9 cellular contexts compared by ENCODE assay signal in the genomic region with DNA sequence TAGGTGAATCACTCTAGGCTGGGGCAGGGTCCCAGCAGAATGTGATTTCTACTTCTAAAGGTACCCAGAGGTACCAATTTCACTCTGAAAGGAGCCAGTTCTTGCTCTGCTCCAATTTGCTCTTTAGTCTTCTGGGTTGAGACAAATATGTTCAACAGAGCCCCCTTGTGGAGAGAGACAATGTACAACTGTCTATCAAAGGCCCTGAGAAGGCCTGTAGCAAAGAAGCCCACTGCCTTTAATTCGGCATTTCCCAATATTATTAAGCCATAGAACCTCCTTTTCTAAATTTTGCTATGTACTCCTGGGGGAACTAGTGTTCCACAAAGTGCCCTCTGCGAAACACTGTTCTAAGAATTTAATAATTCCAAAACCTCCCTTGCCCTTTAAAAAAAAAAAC.
A peak's percentile ranks its signal among the peaks of the same experiment; 100 is the strongest.
DNase-seq lines count a peak whose midpoint lies in the region; ATAC-seq and TF ChIP-seq lines count a peak whose summit lies in the region.
"Had no signal": no experiment of that assay in that cellular context is flagged by ENCODE, and none has a peak within 500 bp of the region (broad histone marks: within the 10 kb centered on the region; RNA-seq: fewer than 3 reads in every experiment).

No MANE protein-coding gene starts in this region.

- H3K4me3 ChIP-seq in mucosa of descending colon = no peak overlapping the region

- CTCF ChIA-PET in GM10248 (lab: Yijun Ruan, JAX) = interaction anchor here (1.2 kb wide), 2 partner anchors 14 to 285 kb away, joined by 3 to 4 read pairs; no protein-coding TSS in a partner anchor
- CTCF ChIA-PET in WTC11 (lab: Charles Lee) = interaction anchor here (1.4 kb wide), 1 partner anchor 285 kb away, joined by 5 read pairs; no protein-coding TSS in a partner anchor

- in situ Hi-C loops in KBM-7 (cut with MboI; ENCODE audit: low pct_unique_long_range_greater_than_20kb, low sequenced_read_pairs) = no loop called here

- intact Hi-C loops in mucosa of descending colon (cut with DNase I, micrococcal nuclease) = no loop called here

- no peaks in the 10 kb centered on the region for H3K4me1 ChIP-seq in mucosa of descending colon (ENCODE audit: low read depth)

- TF ChIP-seq CTCF in GM10248 (IDR thresholded peaks at IDR 0.05; ENCODE audit: control extremely low read depth, extremely low read depth, low read depth, missing control alignments) (peak; percentile 15), WTC11 (IDR thresholded peaks at IDR 0.05) (no peak), mucosa of descending colon (IDR thresholded peaks at IDR 0.05) (no peak)

- H3K4me3 Mint-ChIP-seq in WTC11 = no peak overlapping the region
- H3K4me3 Mint-ChIP-seq: IgD-negative memory B cell had no signal

- peak; percentile 35 for DNase-seq in GM10248 (ENCODE audit: extremely low spot score)
- peak; percentile 36 for DNase-seq in KBM-7
- DNase-seq in WTC11 (ENCODE audit: low spot score) = no peak
- DNase-seq in mucosa of descending colon = peak in 1 of 3 donors; percentile 62
- DNase-seq in hippocampal formation (lab: John Stamatoyannopoulos, UW) = no peak
- DNase-seq in amygdala (lab: John Stamatoyannopoulos, UW) = no peak
- DNase-seq in putamen (ENCODE audit: low spot score) = no peak
- DNase-seq in activated gamma-delta T cell (lab: John Stamatoyannopoulos, UW) = no peak

- H3K27me3 Mint-ChIP-seq in WTC11 (ENCODE audit: low read depth) = no peaks in the 10 kb centered on the region
- H3K27me3 Mint-ChIP-seq: IgD-negative memory B cell had no signal

- POLR2A ChIA-PET in GM10248 (lab: Yijun Ruan, JAX) = no interaction called here
- POLR2A ChIA-PET in WTC11 (lab: Charles Lee) = no interaction called here

- no peaks in the 10 kb centered on the region for H3K9me3 ChIP-seq in mucosa of descending colon

- no peak overlapping the region for H3K27ac Mint-ChIP-seq in WTC11
- H3K27ac Mint-ChIP-seq: IgD-negative memory B cell had no signal

- ATAC-seq in WTC11 (peak; percentile 46), mucosa of descending colon (peak; percentile 64)

- no peaks in the 10 kb centered on the region for H3K9me3 Mint-ChIP-seq in WTC11

- H3K36me3 Mint-ChIP-seq in WTC11 = no peaks in the 10 kb centered on the region
- H3K36me3 Mint-ChIP-seq: IgD-negative memory B cell had no signal

- no peaks in the 10 kb centered on the region for H3K36me3 ChIP-seq in mucosa of descending colon (ENCODE audit: low read depth)

- H3K4me1 Mint-ChIP-seq in WTC11 = peaks cover 19% of the 10 kb centered on the region
- H3K4me1 Mint-ChIP-seq: IgD-negative memory B cell had no signal

TF ChIP-seq in WTC11, 78 proteins besides CTCF, POLR2A, EP300 and RAD21:
- TF ChIP-seq, protein P1, sequence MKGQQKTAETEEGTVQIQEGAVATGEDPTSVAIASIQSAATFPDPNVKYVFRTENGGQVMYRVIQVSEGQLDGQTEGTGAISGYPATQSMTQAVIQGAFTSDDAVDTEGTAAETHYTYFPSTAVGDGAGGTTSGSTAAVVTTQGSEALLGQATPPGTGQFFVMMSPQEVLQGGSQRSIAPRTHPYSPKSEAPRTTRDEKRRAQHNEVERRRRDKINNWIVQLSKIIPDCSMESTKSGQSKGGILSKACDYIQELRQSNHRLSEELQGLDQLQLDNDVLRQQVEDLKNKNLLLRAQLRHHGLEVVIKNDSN (CRISPR knock-in tag; IDR thresholded peaks at IDR 0.05) = no peak
- TF ChIP-seq ZNF219 (CRISPR knock-in tag; IDR thresholded peaks at IDR 0.05; ENCODE audit: borderline replicate concordance) = no peak
- no peak for TF ChIP-seq ATF6 (CRISPR knock-in tag; IDR thresholded peaks at IDR 0.05)

Comparison
In these comparisons a context has a peak if more than half of its experiments do, and no peak if none do; other contexts are left out.
1. DNase-seq: peak in GM10248 (single experiment) and KBM-7 (single experiment); none in WTC11 (single experiment), hippocampal formation (0 of 2), amygdala (0 of 56), putamen (single experiment) and activated gamma-delta T cell (single experiment).